ENCODE assay signal across 23 cellular contexts in genomic region chr20:41837669-41838224, GRCh38.
"Had no signal": no experiment of that assay in that cellular context is flagged by ENCODE, and none has a peak within 500 bp of the region (broad histone marks: within the 10 kb centered on the region; RNA-seq: fewer than 3 reads in every experiment).

No MANE protein-coding gene starts in this region.

- H3K4me3 Mint-ChIP-seq: activated CD4-positive, alpha-beta memory T cell treated with anti-CD3 and anti-CD28 coated beads, Interleukin-2, amount 10 ng/mL, durations not matched to agents 7 days and 5 days; activated CD4-positive, alpha-beta T cell treated with anti-CD3 and anti-CD28 coated beads, Interleukin-2, amount 10 ng/mL, durations not matched to agents 24 days and 14 days; activated naive CD8-positive, alpha-beta T cell treated with anti-CD3 and anti-CD28 coated beads, Interleukin-2, amount 50 U/mL, for 24 hours; activated T-helper 1 cell treated with anti-CD3 and anti-CD28 coated beads, Interleukin-12 subunit alpha, Interleukin-12 subunit beta, Interleukin-2, Interleukin-4 antibody, amounts not matched to agents 30 ng/mL and 10 ng/mL and 1 ng/mL, durations not matched to agents 14 hours and 24 hours and 36 hours; neural crest cell; stimulated activated naive B cell treated with anti-CD40 and anti-IgM and Interleukin-4, amounts not matched to agents 10 μg/mL and 1 μg/mL and 100 μg/mL, for 72 hours; type B pancreatic cell had no signal

- H3K27ac Mint-ChIP-seq: activated CD4-positive, alpha-beta memory T cell treated with anti-CD3 and anti-CD28 coated beads, Interleukin-2, amount 10 ng/mL, durations not matched to agents 7 days and 5 days; activated CD4-positive, alpha-beta T cell treated with anti-CD3 and anti-CD28 coated beads, Interleukin-2, amount 10 ng/mL, durations not matched to agents 24 days and 14 days; activated naive CD8-positive, alpha-beta T cell treated with anti-CD3 and anti-CD28 coated beads, Interleukin-2, amount 50 U/mL, for 24 hours; activated T-helper 1 cell treated with anti-CD3 and anti-CD28 coated beads, Interleukin-12 subunit alpha, Interleukin-12 subunit beta, Interleukin-2, Interleukin-4 antibody, amounts not matched to agents 30 ng/mL and 10 ng/mL and 1 ng/mL, durations not matched to agents 14 hours and 24 hours and 36 hours; stimulated activated naive B cell treated with anti-CD40 and anti-IgM and Interleukin-4, amounts not matched to agents 10 μg/mL and 1 μg/mL and 100 μg/mL, for 72 hours; type B pancreatic cell had no signal

- H3K36me3 Mint-ChIP-seq: stimulated activated naive B cell treated with anti-CD40 and anti-IgM and Interleukin-4, amounts not matched to agents 10 μg/mL and 1 μg/mL and 100 μg/mL, for 72 hours; type B pancreatic cell had no signal

- H3K36me3 ChIP-seq: gastroesophageal sphincter, heart right ventricle, lower lobe of right lung, thoracic aorta, vagina had no signal

- H3K27me3 ChIP-seq: vagina had no signal

- H3K9me3 Mint-ChIP-seq: activated CD4-positive, alpha-beta memory T cell treated with anti-CD3 and anti-CD28 coated beads, Interleukin-2, amount 10 ng/mL, durations not matched to agents 7 days and 5 days; activated CD4-positive, alpha-beta T cell treated with anti-CD3 and anti-CD28 coated beads, Interleukin-2, amount 10 ng/mL, durations not matched to agents 24 days and 14 days; activated T-helper 1 cell treated with anti-CD3 and anti-CD28 coated beads, Interleukin-12 subunit alpha, Interleukin-12 subunit beta, Interleukin-2, Interleukin-4 antibody, amounts not matched to agents 30 ng/mL and 10 ng/mL and 1 ng/mL, durations not matched to agents 14 hours and 24 hours and 36 hours; type B pancreatic cell had no signal

- H3K9me3 ChIP-seq: gastroesophageal sphincter, heart right ventricle, lower lobe of right lung, mucosa of descending colon, thoracic aorta, vagina had no signal

- H3K4me3 ChIP-seq: gastroesophageal sphincter, heart right ventricle, lower lobe of right lung, mucosa of descending colon, thoracic aorta, vagina had no signal

- H3K4me1 ChIP-seq: gastroesophageal sphincter, heart right ventricle, lower lobe of right lung, vagina had no signal

- H3K27ac ChIP-seq: epithelial cell of prostate, gastroesophageal sphincter, heart right ventricle, lower lobe of right lung, thoracic aorta, vagina had no signal

- H3K27me3 Mint-ChIP-seq: activated CD4-positive, alpha-beta memory T cell treated with anti-CD3 and anti-CD28 coated beads, Interleukin-2, amount 10 ng/mL, durations not matched to agents 7 days and 5 days; activated CD4-positive, alpha-beta T cell treated with anti-CD3 and anti-CD28 coated beads, Interleukin-2, amount 10 ng/mL, durations not matched to agents 24 days and 14 days had no signal

- DNase-seq: activated CD4-positive, alpha-beta memory T cell treated with anti-CD3 and anti-CD28 coated beads, Interleukin-2, amount 10 ng/mL, durations not matched to agents 7 days and 5 days; activated CD4-positive, alpha-beta T cell treated with anti-CD3 and anti-CD28 coated beads, Interleukin-2, amount 10 ng/mL, durations not matched to agents 24 days and 14 days; activated gamma-delta T cell; activated naive CD4-positive, alpha-beta T cell treated with anti-CD3 and anti-CD28 coated beads, Interleukin-2, amount 50 U/mL, for 16 hours; activated naive CD8-positive, alpha-beta T cell treated with anti-CD3 and anti-CD28 coated beads, Interleukin-2, amount 50 U/mL, for 24 hours; activated T-cell treated with anti-CD3 and anti-CD28 coated beads for 4 hours; cerebellar nuclear complex; cortex of kidney; heart right ventricle; lower lobe of right lung; mesendoderm; mucosa of descending colon; occipital lobe; stimulated activated CD4-positive, alpha-beta T cell treated with anti-CD3 and anti-CD28 coated beads, Interleukin-2, amount 100 ng/mL, for 48 hours; stimulated activated CD8-positive, alpha-beta memory T cell treated with anti-CD3 and anti-CD28 coated beads, Interleukin-4, amount 100 ng/mL, for 48 hours; stimulated activated naive B cell treated with anti-CD40 and anti-IgM and Interleukin-4, amounts not matched to agents 10 μg/mL and 1 μg/mL and 100 μg/mL, for 72 hours had no signal

- H3K4me1 Mint-ChIP-seq: activated CD4-positive, alpha-beta memory T cell treated with anti-CD3 and anti-CD28 coated beads, Interleukin-2, amount 10 ng/mL, durations not matched to agents 7 days and 5 days; activated CD4-positive, alpha-beta T cell treated with anti-CD3 and anti-CD28 coated beads, Interleukin-2, amount 10 ng/mL, durations not matched to agents 24 days and 14 days; activated naive CD8-positive, alpha-beta T cell treated with anti-CD3 and anti-CD28 coated beads, Interleukin-2, amount 50 U/mL, for 24 hours; neural crest cell; stimulated activated naive B cell treated with anti-CD40 and anti-IgM and Interleukin-4, amounts not matched to agents 10 μg/mL and 1 μg/mL and 100 μg/mL, for 72 hours had no signal
